In the genomic region with DNA sequence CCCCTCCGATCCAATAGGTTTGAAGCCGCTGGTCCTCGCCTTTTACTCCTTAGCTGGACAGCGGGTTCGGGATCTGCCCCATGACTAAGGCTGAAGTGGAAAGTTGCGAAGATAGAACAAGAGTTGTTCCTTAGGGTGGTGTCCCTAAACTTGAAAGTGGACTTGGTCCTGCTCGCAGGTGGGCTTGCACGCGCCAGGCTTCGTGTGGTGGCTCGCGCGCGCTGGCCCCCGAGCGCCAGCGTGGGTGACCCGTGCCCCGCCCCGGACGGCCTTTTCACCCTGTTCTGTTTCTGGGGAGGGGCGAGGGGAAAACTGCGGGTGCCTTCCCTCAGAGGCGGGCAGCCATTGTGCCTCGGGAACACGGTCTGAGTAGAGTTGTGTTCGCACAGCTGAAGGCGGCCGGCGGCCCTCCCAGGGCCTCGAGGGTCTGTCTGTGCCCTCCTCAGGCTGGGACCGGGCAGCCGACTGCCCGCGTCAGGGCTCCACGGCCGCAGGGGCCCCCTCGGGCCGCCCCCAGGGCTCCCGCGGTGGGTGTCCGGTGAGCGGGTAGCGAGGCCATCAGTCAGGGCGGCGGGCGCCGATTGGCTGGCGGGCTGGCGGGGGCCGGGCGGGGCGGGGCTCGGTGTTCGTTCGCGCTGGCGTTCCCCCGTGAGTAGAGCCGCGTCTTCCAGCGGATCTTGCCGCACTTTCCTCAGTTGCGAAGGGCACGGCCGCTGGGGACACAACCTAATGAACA, we compare ENCODE assay signal across 8 cellular contexts. TPM values are rescaled to one million over a fixed set of nuclear protein-coding genes. Genes with fewer than 3 reads are reported as not detected.
DNase-seq lines count a peak whose midpoint lies in the region; ATAC-seq and TF ChIP-seq lines count a peak whose summit lies in the region.

No MANE protein-coding gene starts in this region.

- TF ChIP-seq POLR2A in right lobe of liver (IDR thresholded peaks at IDR 0.05), result peak; percentile 87

- CTCF ChIA-PET in AG04449 (lab: Yijun Ruan, JAX), result interaction anchor here (0.9 kb wide), 2 partner anchors 10 to 27 kb away, joined by 3 read pairs; no protein-coding TSS in a partner anchor

- H3K4me3 ChIP-seq in AG04449 (ENCODE audit: low read depth, low read length) (peak overlapping the region; percentile 58), right lobe of liver (peak overlapping the region; percentile 45 to 54 (median 52))

- WGBS in right lobe of liver (ENCODE audit: insufficient coverage, low coverage, low lambda C conversion rate, missing lambda C conversion rate), result 5% methylated on average over 12 of the region's 66 CpGs

- H3K27me3 ChIP-seq in right lobe of liver, result no peaks in the 10 kb centered on the region

- ATAC-seq in GM18867 (IDR thresholded peaks at IDR 0.05; ENCODE audit: unreplicated experiment) (peak; percentile 71), HG03066 (IDR thresholded peaks at IDR 0.05; ENCODE audit: low read depth, unreplicated experiment) (peak; percentile 48), right lobe of liver (peak; percentile 69 to 85 (median 74))

- H3K9me3 ChIP-seq in right lobe of liver, result no peaks in the 10 kb centered on the region

- POLR2A ChIA-PET in AG04449 (lab: Yijun Ruan, JAX), result no interaction called here

- intact Hi-C loops in right lobe of liver (cut with DNase I), result no loop called here

- H3K36me3 ChIP-seq in right lobe of liver, result no peaks in the 10 kb centered on the region

- DNase-seq in AG04449 (ENCODE audit: low read depth, low spot score) (no peak), NCI-H460 (ENCODE audit: extremely low read depth, low read depth) (peak; percentile 59), dermis microvascular lymphatic vessel endothelial cell (ENCODE audit: low read depth in 2 of 2) (peak; percentile 24 to 82), right lobe of liver (peak; percentile 94 to 95 (median 95))
- peak; percentile 83 to 84 for DNase-seq in activated CD4-positive, alpha-beta T cell treated with anti-CD3 and anti-CD28 coated beads, Interleukin-2, amount 50 U/mL, for 48 hours
- peak; percentile 83 for DNase-seq in stimulated activated CD4-positive, alpha-beta T cell treated with anti-CD3 and anti-CD28 coated beads, Interleukin-4, amount 100 ng/mL, for 24 hours

- H3K27ac ChIP-seq in right lobe of liver, result peak overlapping the region; percentile 94 to 97 (median 95)

- TF ChIP-seq CTCF in AG04449 (IDR thresholded peaks at IDR 0.05; ENCODE audit: insufficient read depth, low read length, missing control alignments), result no peak
- no peak for TF ChIP-seq CTCF in right lobe of liver (IDR thresholded peaks at IDR 0.05)

- peaks cover 2 to 84% (median 27%) of the 10 kb centered on the region in 4 donors for H3K4me1 ChIP-seq in right lobe of liver

RNA-seq across cellular contexts. Expression of a gene that starts 33.0 kb away (rescaled TPM):
- total RNA-seq in NCI-H460 (2014; rRNA removed; shearing (Covaris generic)), result 8.7 TPM in 2 replicates
- polyA plus RNA-seq in NCI-H460 (2014; cell fraction: nucleus; rRNA removed), result 3.3 and 6.3 TPM in 2 replicates
- total RNA-seq in dermis microvascular lymphatic vessel endothelial cell (11.8 and 22.9 TPM in 2 replicates), right lobe of liver (10 to 100 TPM; 28.7 to 46.3 (median 39.6) TPM)
